Comparison of ENCODE assay signal across 8 cellular contexts in genomic region chr7:42932861-42933591, GRCh38. TPM values are rescaled to one million over a fixed set of nuclear protein-coding genes. Genes with fewer than 3 reads are reported as not detected.
A peak's percentile ranks its signal among the peaks of the same experiment; 100 is the strongest.
DNase-seq lines count a peak whose midpoint lies in the region; ATAC-seq and TF ChIP-seq lines count a peak whose summit lies in the region.

No MANE protein-coding gene starts in this region.

- CTCF ChIA-PET in activated CD4-positive, alpha-beta T cell treated with anti-CD3 and anti-CD28 coated beads, Interleukin-2, amount 10 ng/mL, durations not matched to agents 7 days and 5 days (lab: Charles Lee) = interaction anchor here (3.7 kb wide), 1 partner anchor 8 kb away, joined by 17 read pairs; no protein-coding TSS in a partner anchor

- H3K27ac ChIP-seq in OCI-LY3 (ENCODE audit: low read length) = peak overlapping the region; percentile 47
- peak overlapping the region; percentile 67 for H3K27ac ChIP-seq in mesodermal cell (ENCODE audit: low read depth, low read length, severe bottlenecking)
- H3K27ac ChIP-seq in aorta (ENCODE audit: low read depth in 1 of 2, low read length in 2 of 2) = peak overlapping the region; percentile 57 to 90

- peaks cover 57% of the 10 kb centered on the region for H3K4me1 Mint-ChIP-seq in activated CD4-positive, alpha-beta T cell treated with anti-CD3 and anti-CD28 coated beads, Interleukin-2, amount 10 ng/mL, durations not matched to agents 7 days and 5 days
- peaks cover 35% of the 10 kb centered on the region for H3K4me1 Mint-ChIP-seq in dendritic cell treated with granulocyte-macrophage colony-stimulating factor and Interleukin-4, amounts not matched to agents 40 ng/mL and 50 ng/mL, for 4 days (ENCODE audit: low read depth)

- peak overlapping the region; percentile 99 for H3K9ac ChIP-seq in OCI-LY3 (ENCODE audit: low read length)

- H3K27ac Mint-ChIP-seq in activated CD4-positive, alpha-beta T cell treated with anti-CD3 and anti-CD28 coated beads, Interleukin-2, amount 10 ng/mL, durations not matched to agents 7 days and 5 days = peak overlapping the region; percentile 98
- peak overlapping the region; percentile 95 for H3K27ac Mint-ChIP-seq in dendritic cell treated with granulocyte-macrophage colony-stimulating factor and Interleukin-4, amounts not matched to agents 40 ng/mL and 50 ng/mL, for 4 days

- H3K27me3 ChIP-seq in OCI-LY3 (ENCODE audit: low read depth, low read length) (no peaks in the 10 kb centered on the region), aorta (ENCODE audit: control insufficient read depth in 1 of 2, insufficient read depth in 2 of 2, low read length in 1 of 2) (no peaks in the 10 kb centered on the region)

- H3K4me1 ChIP-seq in OCI-LY3 (ENCODE audit: low read length) = peaks cover 53% of the 10 kb centered on the region
- peaks cover under 1% of the 10 kb centered on the region for H3K4me1 ChIP-seq in mesodermal cell (ENCODE audit: control insufficient read depth, insufficient read depth, low read length, poor library complexity, severe bottlenecking)
- peaks cover 4 to 6% of the 10 kb centered on the region in 2 donors for H3K4me1 ChIP-seq in aorta (ENCODE audit: control insufficient read depth in 1 of 2, insufficient read depth in 2 of 2, low read length in 2 of 2)

- no peaks in the 10 kb centered on the region for H3K9me3 ChIP-seq in OCI-LY3 (ENCODE audit: insufficient read depth, low read length)
- H3K9me3 ChIP-seq in mesodermal cell (ENCODE audit: control insufficient read depth, low read length) = no peaks in the 10 kb centered on the region
- no peaks in the 10 kb centered on the region for H3K9me3 ChIP-seq in aorta (ENCODE audit: control insufficient read depth, low read length)

- ATAC-seq in aorta (ENCODE audit: low FRiP score) (peak; percentile 62), GM21515 (IDR thresholded peaks at IDR 0.05; ENCODE audit: unreplicated experiment) (no peak), HG03108 (IDR thresholded peaks at IDR 0.05; ENCODE audit: unreplicated experiment) (no peak)

- intact Hi-C loops in dendritic cell treated with granulocyte-macrophage colony-stimulating factor and Interleukin-4, amounts not matched to agents 40 ng/mL and 50 ng/mL, for 4 days (cut with micrococcal nuclease) = loop anchor here (1.0 to 10.0 kb wide), 2 partner anchors 21 to 792 kb away; partner anchors contain the start of genes C7orf25 and COA1
- intact Hi-C loops in aorta (cut with DNase I) = loop anchor here in 1 of 2 donors (2.0 to 10.0 kb wide), 2 partner anchors 44 to 792 kb away; partner anchors contain the start of gene COA1

- no peaks in the 10 kb centered on the region for H3K9me3 Mint-ChIP-seq in activated CD4-positive, alpha-beta T cell treated with anti-CD3 and anti-CD28 coated beads, Interleukin-2, amount 10 ng/mL, durations not matched to agents 7 days and 5 days
- no peaks in the 10 kb centered on the region for H3K9me3 Mint-ChIP-seq in dendritic cell treated with granulocyte-macrophage colony-stimulating factor and Interleukin-4, amounts not matched to agents 40 ng/mL and 50 ng/mL, for 4 days

- H3K4me3 ChIP-seq in OCI-LY3 (ENCODE audit: low read length) (peak overlapping the region; percentile 86), mesodermal cell (ENCODE audit: extremely low read depth, insufficient read depth, low read length, poor library complexity, severe bottlenecking) (peak overlapping the region; percentile 92), aorta (ENCODE audit: low read length in 2 of 2) (peak overlapping the region; percentile 65 to 87)

- H3K27me3 Mint-ChIP-seq in activated CD4-positive, alpha-beta T cell treated with anti-CD3 and anti-CD28 coated beads, Interleukin-2, amount 10 ng/mL, durations not matched to agents 7 days and 5 days = no peaks in the 10 kb centered on the region
- no peaks in the 10 kb centered on the region for H3K27me3 Mint-ChIP-seq in dendritic cell treated with granulocyte-macrophage colony-stimulating factor and Interleukin-4, amounts not matched to agents 40 ng/mL and 50 ng/mL, for 4 days

- no peak for DNase-seq in activated CD4-positive, alpha-beta T cell treated with anti-CD3 and anti-CD28 coated beads, Interleukin-2, amount 10 ng/mL, durations not matched to agents 7 days and 5 days
- DNase-seq in activated CD4-positive, alpha-beta T cell treated with anti-CD3 and anti-CD28 coated beads, Interleukin-2, amount 50 U/mL, for 48 hours = no peak
- no peak for DNase-seq in aorta

- peaks cover 37% of the 10 kb centered on the region for H3K36me3 Mint-ChIP-seq in activated CD4-positive, alpha-beta T cell treated with anti-CD3 and anti-CD28 coated beads, Interleukin-2, amount 10 ng/mL, durations not matched to agents 7 days and 5 days (ENCODE audit: low read depth)
- H3K36me3 Mint-ChIP-seq in dendritic cell treated with granulocyte-macrophage colony-stimulating factor and Interleukin-4, amounts not matched to agents 40 ng/mL and 50 ng/mL, for 4 days (ENCODE audit: low read depth) = peaks cover 40% of the 10 kb centered on the region

- peaks cover 43% of the 10 kb centered on the region for H3K36me3 ChIP-seq in OCI-LY3 (replicated peaks; ENCODE audit: low read depth, low read length)
- peaks cover 36% of the 10 kb centered on the region for H3K36me3 ChIP-seq in mesodermal cell (ENCODE audit: control insufficient read depth, insufficient read depth, low read length)
- peaks cover 4% of the 10 kb centered on the region in 2 donors for H3K36me3 ChIP-seq in aorta (ENCODE audit: control insufficient read depth in 1 of 2, insufficient read depth in 2 of 2, low read length in 1 of 2)

- H3K79me2 ChIP-seq in OCI-LY3 (ENCODE audit: low read length) = peaks cover 81% of the 10 kb centered on the region

- WGBS in mesodermal cell (ENCODE audit: insufficient coverage in 2 of 2), 2 experiments = 0 to 2% methylated on average over 5 to 8 of the region's 16 CpGs
- WGBS in aorta, 2 donors = 0 to 2% methylated on average over 16 of the region's 16 CpGs

- no peak for TF ChIP-seq CTCF in OCI-LY3 (IDR thresholded peaks at IDR 0.05; ENCODE audit: low read depth, low read length)

- H3K4me3 Mint-ChIP-seq in activated CD4-positive, alpha-beta T cell treated with anti-CD3 and anti-CD28 coated beads, Interleukin-2, amount 10 ng/mL, durations not matched to agents 7 days and 5 days = peak overlapping the region; percentile 99
- peak overlapping the region; percentile 99 for H3K4me3 Mint-ChIP-seq in dendritic cell treated with granulocyte-macrophage colony-stimulating factor and Interleukin-4, amounts not matched to agents 40 ng/mL and 50 ng/mL, for 4 days

- POLR2A ChIA-PET in activated CD4-positive, alpha-beta T cell treated with anti-CD3 and anti-CD28 coated beads, Interleukin-2, amount 10 ng/mL, durations not matched to agents 7 days and 5 days (lab: Charles Lee) = interaction anchor here (0.7 kb wide), 1 partner anchor 9 kb away, joined by 11 read pairs; no protein-coding TSS in a partner anchor

- peaks cover 39% of the 10 kb centered on the region for H4K20me1 ChIP-seq in OCI-LY3 (ENCODE audit: insufficient read depth, low read length)

- H3K4me2 ChIP-seq in OCI-LY3 (ENCODE audit: low read length) = peak overlapping the region; percentile 84

- peak overlapping the region; percentile 22; the same call in 1 of the 2 replicates for H2AFZ ChIP-seq in OCI-LY3 (ENCODE audit: low read depth, low read length)

RNA-seq across cellular contexts. Expression of gene MRPL32, which starts 0.8 kb away (rescaled TPM):
- 10 to 100 TPM; 50.2 to 50.3 TPM for total RNA-seq in activated CD4-positive, alpha-beta T cell treated with anti-CD3 and anti-CD28 coated beads, Interleukin-2, amount 10 ng/mL, durations not matched to agents 7 days and 5 days
- 62.8 TPM for polyA plus RNA-seq in mesodermal cell (2013, experiment 1 of 2)
- polyA plus RNA-seq in mesodermal cell (2013, experiment 2 of 2) = 71.3 TPM
- total RNA-seq in aorta = 10 to 100 TPM; 42.5 to 42.9 TPM
- polyA plus RNA-seq in aorta = 100 to 1,000 TPM in 1 of 2 donors, 10 to 100 TPM in 1; 68.5 to 107 TPM

RNA-seq across cellular contexts. Expression of gene PSMA2, which starts 1.1 kb away (rescaled TPM):
- 100 to 1,000 TPM; 104 to 127 TPM for total RNA-seq in activated CD4-positive, alpha-beta T cell treated with anti-CD3 and anti-CD28 coated beads, Interleukin-2, amount 10 ng/mL, durations not matched to agents 7 days and 5 days
- polyA plus RNA-seq in mesodermal cell (2013, experiment 1 of 2) = 192 TPM
- polyA plus RNA-seq in mesodermal cell (2013, experiment 2 of 2) = 231 TPM
- 10 to 100 TPM; 50.4 to 66.3 TPM for total RNA-seq in aorta
- polyA plus RNA-seq in aorta = 100 to 1,000 TPM; 105 to 108 TPM

RNA-seq across cellular contexts. Expression of gene C7orf25, which starts 21.2 kb away (rescaled TPM):
- total RNA-seq in activated CD4-positive, alpha-beta T cell treated with anti-CD3 and anti-CD28 coated beads, Interleukin-2, amount 10 ng/mL, durations not matched to agents 7 days and 5 days = 1 to 10 TPM; 3.0 to 5.1 TPM
- 2.1 TPM for polyA plus RNA-seq in mesodermal cell (2013, experiment 1 of 2)
- 2.0 TPM for polyA plus RNA-seq in mesodermal cell (2013, experiment 2 of 2)
- 1 to 10 TPM; 3.2 to 5.0 TPM for total RNA-seq in aorta
- polyA plus RNA-seq in aorta = 1 to 10 TPM; 3.6 to 5.0 TPM
